18 cellular contexts compared by ENCODE assay signal in the genomic region with DNA sequence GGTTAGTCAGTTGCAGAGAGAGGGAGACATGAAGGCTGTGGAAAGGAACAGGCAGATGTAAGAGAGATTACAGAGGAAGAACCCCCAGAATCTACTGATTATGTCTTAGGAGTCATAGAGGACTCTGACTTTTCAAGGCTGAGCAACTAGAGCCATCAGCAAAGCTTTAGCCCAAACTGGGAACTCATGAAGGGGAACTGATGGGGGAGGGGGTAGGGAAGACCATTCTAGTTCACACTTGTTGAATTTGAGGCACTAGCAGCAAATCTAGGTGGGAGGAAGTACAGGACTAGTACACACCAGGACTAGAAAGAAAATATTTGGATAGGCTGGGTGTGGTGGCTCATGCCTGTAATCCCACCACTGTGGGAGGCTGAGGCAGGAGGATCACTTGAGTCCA. TPM values are rescaled to one million over a fixed set of nuclear protein-coding genes. Genes with fewer than 3 reads are reported as not detected.
DNase-seq lines count a peak whose midpoint lies in the region; ATAC-seq, FAIRE-seq and TF ChIP-seq lines count a peak whose summit lies in the region.
"Had no signal": no experiment of that assay in that cellular context is flagged by ENCODE, and none has a peak within 500 bp of the region (broad histone marks: within the 10 kb centered on the region; RNA-seq: fewer than 3 reads in every experiment).

No MANE protein-coding gene starts in this region.

- DNase-seq in right cardiac atrium (no peak), right atrium auricular region (ENCODE audit: low spot score) (no peak), ascending aorta (ENCODE audit: low spot score in 2 of 2) (no peak), urothelium cell line (ENCODE audit: low spot score) (no peak), globus pallidus (ENCODE audit: low spot score) (no peak)
- no peak for DNase-seq in activated T-cell treated with anti-CD3 and anti-CD28 coated beads, Interleukin-2, amount 50 U/mL, for 1 hour
- DNase-seq: DMS53, NCI-H187 treated with DMSO at 0.1 percent for 48 hours, NCI-H2171, NCI-H446 treated with DMSO at 0.1 percent for 48 hours, NCI-H748 treated with DMSO at 0.1 percent for 48 hours, OCI-M1 had no signal

- H3K27ac ChIP-seq in right cardiac atrium (ENCODE audit: low read length) = peak overlapping the region; percentile 38
- no peak overlapping the region for H3K27ac ChIP-seq in right atrium auricular region
- H3K27ac ChIP-seq in ascending aorta = peak overlapping the region; percentile 57 to 77
- peak overlapping the region; percentile 82 for H3K27ac ChIP-seq in neutrophil
- H3K27ac ChIP-seq: C4-2B, RWPE1 had no signal

- intact Hi-C loops in right cardiac atrium (cut with DNase I) = no loop called here
- intact Hi-C loops in ascending aorta (cut with DNase I) = no loop called here

- FAIRE-seq in urothelium cell line (lab: Jason Lieb, UNC) = peak; percentile 79
- FAIRE-seq: GM19239 had no signal

- H3K36me3 ChIP-seq in right atrium auricular region (peaks cover 62% of the 10 kb centered on the region), ascending aorta (peaks cover 55 to 58% of the 10 kb centered on the region in 2 donors), neutrophil (peaks cover 41% of the 10 kb centered on the region)

- TF ChIP-seq CTCF in right atrium auricular region (IDR thresholded peaks at IDR 0.05) = no peak
- TF ChIP-seq CTCF in ascending aorta (IDR thresholded peaks at IDR 0.05) = no peak
- no peak for TF ChIP-seq CTCF in neutrophil (IDR thresholded peaks at IDR 0.05)

- H3K4me3 ChIP-seq in right cardiac atrium (ENCODE audit: low read length) = no peak overlapping the region
- no peak overlapping the region for H3K4me3 ChIP-seq in right atrium auricular region
- no peak overlapping the region for H3K4me3 ChIP-seq in ascending aorta
- peak overlapping the region in 1 of 2 experiments; percentile 23 for H3K4me3 ChIP-seq in neutrophil (ENCODE audit: low read depth in 1 of 2, low read length in 1 of 2)
- H3K4me3 ChIP-seq: HAP-1 had no signal

- H3K4me1 ChIP-seq in right cardiac atrium (ENCODE audit: control insufficient read depth, insufficient read depth, low read length) (peaks cover 12% of the 10 kb centered on the region), right atrium auricular region (peaks cover 0 to 33% of the 10 kb centered on the region in 2 donors), ascending aorta (peaks cover 5 to 30% of the 10 kb centered on the region in 2 donors), neutrophil (ENCODE audit: control insufficient read depth in 1 of 2, insufficient read depth in 1 of 2, low read depth in 1 of 2, low read length in 1 of 2) (peaks cover 48% of the 10 kb centered on the region in 2 experiments)
- H3K4me1 ChIP-seq: HAP-1 had no signal

- H3K27me3 ChIP-seq in right cardiac atrium (ENCODE audit: control insufficient read depth, insufficient read depth) = no peaks in the 10 kb centered on the region
- H3K27me3 ChIP-seq in right atrium auricular region = no peaks in the 10 kb centered on the region
- H3K27me3 ChIP-seq in ascending aorta = no peaks in the 10 kb centered on the region
- no peaks in the 10 kb centered on the region for H3K27me3 ChIP-seq in neutrophil

- ATAC-seq in right cardiac atrium (no peak), HG02981 (IDR thresholded peaks at IDR 0.05; ENCODE audit: unreplicated experiment) (no peak)

- no peaks in the 10 kb centered on the region for H3K9me3 ChIP-seq in right cardiac atrium (ENCODE audit: control insufficient read depth, low read length)
- no peaks in the 10 kb centered on the region for H3K9me3 ChIP-seq in right atrium auricular region
- no peaks in the 10 kb centered on the region for H3K9me3 ChIP-seq in ascending aorta
- H3K9me3 ChIP-seq in neutrophil = no peaks in the 10 kb centered on the region
- H3K9me3 ChIP-seq: HAP-1 had no signal

RNA-seq across cellular contexts. Expression of gene LGALS3, which starts 10.1 kb away (rescaled TPM):
- total RNA-seq in right cardiac atrium = 100 to 1,000 TPM; 139 to 186 (median 164) TPM
- 271 TPM for polyA plus RNA-seq in right cardiac atrium
- total RNA-seq in right atrium auricular region = 100 to 1,000 TPM; 178 to 184 TPM
- total RNA-seq in ascending aorta = 358 TPM

RNA-seq across cellular contexts. Expression of gene DLGAP5, which starts 52.2 kb away (rescaled TPM):
- total RNA-seq in right cardiac atrium (under 1 TPM in 3 of 4 donors, not detected in 1; 0.23 to 0.89 (median 0.38) TPM), right atrium auricular region (1 to 10 TPM in 1 of 2 donors, under 1 TPM in 1; 0.08 to 1.2 TPM), ascending aorta (not detected)
- polyA plus RNA-seq in right cardiac atrium = 0.02 TPM

Comparison
In these comparisons a context has a peak if more than half of its experiments do, and no peak if none do; other contexts are left out.
1. H3K27ac ChIP-seq: peak in right cardiac atrium (single experiment), ascending aorta (2 of 2) and neutrophil (single experiment); none in right atrium auricular region (0 of 2).